8 cellular contexts compared by ENCODE assay signal in genomic region chr14:69571879-69572633, GRCh38. TPM values are rescaled to one million over a fixed set of nuclear protein-coding genes. Genes with fewer than 3 reads are reported as not detected.
DNase-seq lines count a peak whose midpoint lies in the region; ATAC-seq, FAIRE-seq and TF ChIP-seq lines count a peak whose summit lies in the region.

No MANE protein-coding gene starts in this region.

- H3K4me2 ChIP-seq in endothelial cell of umbilical vein (ENCODE audit: insufficient read depth, low read length) (no peak overlapping the region), osteoblast (ENCODE audit: insufficient read depth, low read length) (no peak overlapping the region)

- no peak overlapping the region for H3K9ac ChIP-seq in endothelial cell of umbilical vein (replicated peaks; ENCODE audit: extremely low read depth, insufficient read depth, low read length)

- in situ Hi-C loops in Caki2 (cut with HindIII; ENCODE audit: low pct_unique_long_range_greater_than_20kb, low sequenced_read_pairs): no loop called here

- H3K9me3 ChIP-seq in endothelial cell of umbilical vein (replicated peaks; ENCODE audit: control insufficient read depth, insufficient read depth, low read length) (no peaks in the 10 kb centered on the region), osteoblast (ENCODE audit: low read depth, low read length) (no peaks in the 10 kb centered on the region)

- no peak for FAIRE-seq in endothelial cell of umbilical vein (lab: Jason Lieb, UNC)

- ATAC-seq in GM21390 (IDR thresholded peaks at IDR 0.05; ENCODE audit: unreplicated experiment) (no peak), HG03097 (IDR thresholded peaks at IDR 0.05; ENCODE audit: low FRiP score, unreplicated experiment) (no peak)

- CTCF ChIA-PET in endothelial cell of umbilical vein (lab: Charles Lee): interaction anchor here (0.9 to 3.5 kb wide), 7 partner anchors 9 to 329 kb away, joined by 3 to 22 read pairs (median 4); no protein-coding TSS in a partner anchor

- DNase-seq in Caki2 (ENCODE audit: low read depth) (peak; percentile 70), NCI-H2196 treated with DMSO at 0.1 percent for 48 hours (lab: John Stamatoyannopoulos, UW; ENCODE audit: unreplicated experiment) (peak; percentile 67), endothelial cell of umbilical vein (ENCODE audit: low read depth, low spot score) (no peak), osteoblast (ENCODE audit: insufficient read length, low spot score, missing footprints) (peak; percentile 87), hypothalamus (lab: John Stamatoyannopoulos, UW) (no peak), GM19238 (ENCODE audit: insufficient read length, low spot score) (no peak)

- H3K79me2 ChIP-seq in endothelial cell of umbilical vein (ENCODE audit: control insufficient read depth, insufficient read depth, low read length) (no peaks in the 10 kb centered on the region), osteoblast (ENCODE audit: insufficient read depth, low read length) (no peaks in the 10 kb centered on the region)

- BruUV-seq in endothelial cell of umbilical vein (replicated peaks; lab: Mats Ljungman, UMichigan): no TSS peak

- dilution Hi-C loops in endothelial cell of umbilical vein (cut with MboI; ENCODE audit: extremely low pct_ligation_motif_present, low sequenced_read_pairs): no loop called here

- H3K27me3 ChIP-seq in endothelial cell of umbilical vein (ENCODE audit: control insufficient read depth in 2 of 2, insufficient read depth in 2 of 2, low read length in 2 of 2) (peaks cover 68 to 87% of the 10 kb centered on the region in 2 experiments), osteoblast (ENCODE audit: insufficient read depth, low read length) (peaks cover 87% of the 10 kb centered on the region)

- H3K27ac ChIP-seq in endothelial cell of umbilical vein (ENCODE audit: insufficient read depth, low read depth, low read length): no peak overlapping the region
- H3K27ac ChIP-seq in osteoblast (ENCODE audit: low read depth, low read length): no peak overlapping the region

- intact Hi-C loops in endothelial cell of umbilical vein (cut with micrococcal nuclease): no loop called here

- peak overlapping the region; percentile 18 for H2AFZ ChIP-seq in endothelial cell of umbilical vein (ENCODE audit: low read depth, low read length)
- H2AFZ ChIP-seq in osteoblast (ENCODE audit: low read length): no peak overlapping the region

- H3K36me3 ChIP-seq in endothelial cell of umbilical vein (ENCODE audit: control insufficient read depth in 2 of 2, extremely low read depth in 1 of 2, insufficient read depth in 2 of 2, low read length in 2 of 2) (no peaks in the 10 kb centered on the region), osteoblast (ENCODE audit: insufficient read depth, low read length) (no peaks in the 10 kb centered on the region)

- no peak overlapping the region for H3K4me3 ChIP-seq in endothelial cell of umbilical vein (replicated peaks in 1 of 3; ENCODE audit: insufficient read depth in 1 of 3, low read depth in 1 of 3, low read length in 3 of 3)
- no peak overlapping the region for H3K4me3 ChIP-seq in osteoblast (ENCODE audit: insufficient read depth, low read length)

- H4K20me1 ChIP-seq in endothelial cell of umbilical vein (replicated peaks; ENCODE audit: control insufficient read depth, extremely low read depth, insufficient read depth, low read length): no peaks in the 10 kb centered on the region
- H4K20me1 ChIP-seq in osteoblast (ENCODE audit: insufficient read depth, low read length): peaks cover 2% of the 10 kb centered on the region

- H3K4me1 ChIP-seq in endothelial cell of umbilical vein (ENCODE audit: control insufficient read depth, extremely low read depth, insufficient read depth, low read length): peaks cover 9% of the 10 kb centered on the region
- H3K4me1 ChIP-seq in osteoblast (ENCODE audit: insufficient read depth, low read length): no peaks in the 10 kb centered on the region

- TF ChIP-seq CTCF in endothelial cell of umbilical vein (IDR thresholded peaks at IDR 0.05; ENCODE audit: extremely low read depth in 1 of 2, insufficient read depth in 1 of 2, low read depth in 1 of 2, low read length in 2 of 2): no peak
- no peak for TF ChIP-seq CTCF in osteoblast (IDR thresholded peaks at IDR 0.05; ENCODE audit: extremely low read depth, low read depth, low read length)

- TF ChIP-seq POLR2A in endothelial cell of umbilical vein (IDR thresholded peaks at IDR 0.05; ENCODE audit: low read depth, low read length): no peak

- POLR2A ChIA-PET in endothelial cell of umbilical vein (lab: Charles Lee): no interaction called here

- no peaks in the 10 kb centered on the region for H3K9me1 ChIP-seq in endothelial cell of umbilical vein (replicated peaks; ENCODE audit: control insufficient read depth, extremely low read depth, insufficient read depth, low read length)

TF ChIP-seq in endothelial cell of umbilical vein, 7 proteins besides CTCF, POLR2A, EP300 and RAD21:
- TF ChIP-seq GATA2 (IDR thresholded peaks at IDR 0.05; ENCODE audit: insufficient read depth, insufficient read length, low read depth, low read length) (no peak), FOS (IDR thresholded peaks at IDR 0.05; ENCODE audit: borderline replicate concordance, insufficient read depth, low read length) (no peak), MYC (IDR thresholded peaks at IDR 0.05; ENCODE audit: low read depth, low read length) (no peak), POLR2AphosphoS5 (IDR thresholded peaks at IDR 0.05; ENCODE audit: insufficient read depth, low read depth, low read length) (no peak), MAX (IDR thresholded peaks at IDR 0.05; ENCODE audit: insufficient read depth, insufficient read length) (no peak), JUN (IDR thresholded peaks at IDR 0.05; ENCODE audit: borderline replicate concordance, insufficient read depth, insufficient read length, low read depth) (no peak), EZH2 (IDR thresholded peaks at IDR 0.05; ENCODE audit: borderline replicate concordance, low read depth, low read length, severe bottlenecking) (no peak)

RNA-seq across cellular contexts. Expression of gene CCDC177, which starts 2.6 kb away (rescaled TPM):
- not detected in 2 replicates for total RNA-seq in Caki2 (2014; rRNA removed; shearing (Covaris generic); ENCODE audit: low replicate concordance)
- total RNA-seq in endothelial cell of umbilical vein: not detected in 2 replicates
- polyA plus RNA-seq in endothelial cell of umbilical vein: not detected in 2 replicates
- polyA plus RNA-seq in endothelial cell of umbilical vein (2011; cell fraction: cytosol; rRNA removed): not detected in 2 replicates
- not detected in 2 replicates for polyA plus RNA-seq in endothelial cell of umbilical vein (2011; cell fraction: nucleus; rRNA removed)
- not detected in 2 replicates for polyA plus RNA-seq in endothelial cell of umbilical vein (2012)
- polyA minus RNA-seq in endothelial cell of umbilical vein: not detected in 2 replicates
- 0.51 TPM for polyA minus RNA-seq in endothelial cell of umbilical vein (2011; cell fraction: cytosol; rRNA and poly(A)+ RNA removed)
- polyA minus RNA-seq in endothelial cell of umbilical vein (2011; cell fraction: nucleus; rRNA and poly(A)+ RNA removed): not detected in 2 replicates
- not detected in 2 replicates for total RNA-seq in osteoblast

RNA-seq across cellular contexts. Expression of gene SUSD6, which starts 39.3 kb away (rescaled TPM):
- 2.1 and 3.0 TPM in 2 replicates for total RNA-seq in Caki2 (2014; rRNA removed; shearing (Covaris generic); ENCODE audit: low replicate concordance)
- 19.5 and 29.0 TPM in 2 replicates for total RNA-seq in endothelial cell of umbilical vein
- polyA plus RNA-seq in endothelial cell of umbilical vein: 11.7 and 13.4 TPM in 2 replicates
- 11.3 and 11.6 TPM in 2 replicates for polyA plus RNA-seq in endothelial cell of umbilical vein (2011; cell fraction: cytosol; rRNA removed)
- polyA plus RNA-seq in endothelial cell of umbilical vein (2011; cell fraction: nucleus; rRNA removed): 51.7 and 52.3 TPM in 2 replicates
- 11.8 and 15.6 TPM in 2 replicates for polyA plus RNA-seq in endothelial cell of umbilical vein (2012)
- polyA minus RNA-seq in endothelial cell of umbilical vein: 26.7 and 32.1 TPM in 2 replicates
- polyA minus RNA-seq in endothelial cell of umbilical vein (2011; cell fraction: cytosol; rRNA and poly(A)+ RNA removed): 4.3 TPM
- 26.3 and 27.4 TPM in 2 replicates for polyA minus RNA-seq in endothelial cell of umbilical vein (2011; cell fraction: nucleus; rRNA and poly(A)+ RNA removed)
- total RNA-seq in osteoblast: 17.1 and 17.7 TPM in 2 replicates

Comparison
In these comparisons a context has a peak if more than half of its experiments do, and no peak if none do; other contexts are left out.
1. DNase-seq: peak in Caki2 (single experiment), NCI-H2196 treated with DMSO at 0.1 percent for 48 hours (single experiment) and osteoblast (single experiment); none in endothelial cell of umbilical vein (single experiment), hypothalamus (0 of 51) and GM19238 (single experiment).